Comparison of ENCODE assay signal across 8 cellular contexts in genomic region chr2:112646102-112646719, GRCh38.
DNase-seq lines count a peak whose midpoint lies in the region; ATAC-seq lines count a peak whose summit lies in the region.

No MANE protein-coding gene starts in this region.

- H3K9me3 ChIP-seq in adipocyte (ENCODE audit: control insufficient read depth, low read length): no peaks in the 10 kb centered on the region
- no peaks in the 10 kb centered on the region for H3K9me3 ChIP-seq in iPS-18a (ENCODE audit: control insufficient read depth, low read depth, low read length)

- H3K4me1 ChIP-seq in adipocyte (ENCODE audit: control insufficient read depth, insufficient read depth, low read length) (peaks cover 46% of the 10 kb centered on the region), iPS-18a (ENCODE audit: control insufficient read depth, low read depth, low read length) (peaks cover 9% of the 10 kb centered on the region)

- H3K4me3 ChIP-seq in adipocyte (ENCODE audit: low read length) (peak overlapping the region; percentile 96), iPS-18a (ENCODE audit: low read length) (peak overlapping the region; percentile 70)

- H3K27ac ChIP-seq in iPS-18a (ENCODE audit: low read length): peak overlapping the region; percentile 30

- peak overlapping the region; percentile 94 for H3K9ac ChIP-seq in adipocyte (ENCODE audit: low read length)
- peak overlapping the region; percentile 91 for H3K9ac ChIP-seq in iPS-18a (ENCODE audit: low read length)

- DNase-seq in NCI-H82 (lab: John Stamatoyannopoulos, UW) (peak; percentile 74), NCI-H82 treated with DMSO at 0.1 percent for 48 hours (lab: John Stamatoyannopoulos, UW; ENCODE audit: unreplicated experiment) (no peak), NOMO-1 treated with DMSO at 0.1 percent for 48 hours (lab: John Stamatoyannopoulos, UW; ENCODE audit: unreplicated experiment) (peak; percentile 52), adipocyte (ENCODE audit: low read depth) (peak; percentile 78), HCEC 1CT (no peak)
- peak; percentile 42 to 49 for DNase-seq in stimulated activated CD4-positive, alpha-beta T cell treated with anti-CD3 and anti-CD28 coated beads, Interleukin-2, amount 100 ng/mL, for 48 hours

- H3K27me3 ChIP-seq in adipocyte (replicated peaks; ENCODE audit: control insufficient read depth, insufficient read depth, low read length) (no peaks in the 10 kb centered on the region), iPS-18a (ENCODE audit: control insufficient read depth, insufficient read depth, low read length) (peaks cover 14% of the 10 kb centered on the region)

- ATAC-seq in HG02885 (IDR thresholded peaks at IDR 0.05; ENCODE audit: poor library complexity, unreplicated experiment): peak; percentile 24

- H3K36me3 ChIP-seq in adipocyte (ENCODE audit: control insufficient read depth, insufficient read depth, low read length, severe bottlenecking) (peaks cover 34% of the 10 kb centered on the region), iPS-18a (ENCODE audit: control insufficient read depth, low read depth, low read length) (peaks cover 37% of the 10 kb centered on the region)

Comparison
In these comparisons a context has a peak if more than half of its experiments do, and no peak if none do; other contexts are left out.
1. DNase-seq: peak in NCI-H82 (single experiment), NOMO-1 treated with DMSO at 0.1 percent for 48 hours (single experiment), adipocyte (single experiment) and stimulated activated CD4-positive, alpha-beta T cell treated with anti-CD3 and anti-CD28 coated beads, Interleukin-2, amount 100 ng/mL, for 48 hours (2 of 2); none in NCI-H82 treated with DMSO at 0.1 percent for 48 hours (single experiment) and HCEC 1CT (single experiment).